28 cellular contexts compared by ENCODE assay signal in genomic region chr14:105776924-105777323, GRCh38.
"Had no signal": no experiment of that assay in that cellular context is flagged by ENCODE, and none has a peak within 500 bp of the region (broad histone marks: within the 10 kb centered on the region; RNA-seq: fewer than 3 reads in every experiment).

No MANE protein-coding gene starts in this region.

- H3K4me3 Mint-ChIP-seq: activated CD8-positive, alpha-beta memory T cell treated with anti-CD3 and anti-CD28 coated beads, Interleukin-2, amount 10 ng/mL, durations not matched to agents 7 days and 5 days; activated CD8-positive, alpha-beta T cell treated with anti-CD3 and anti-CD28 coated beads, Interleukin-2, amount 10 ng/mL, durations not matched to agents 7 days and 5 days; activated naive CD4-positive, alpha-beta T cell treated with anti-CD3 and anti-CD28 coated beads for 36 hours; activated naive CD4-positive, alpha-beta T cell treated with anti-CD3 and anti-CD28 coated beads, Interleukin-2, amount 50 U/mL, for 24 hours; activated naive CD8-positive, alpha-beta T cell treated with anti-CD3 and anti-CD28 coated beads for 36 hours; activated naive CD8-positive, alpha-beta T cell treated with anti-CD3 and anti-CD28 coated beads, Interleukin-2, amount 50 U/mL, for 24 hours; activated T-helper 1 cell treated with anti-CD3 and anti-CD28 coated beads, Interleukin-12 subunit alpha, Interleukin-12 subunit beta, Interleukin-2, Interleukin-4 antibody, amounts not matched to agents 30 ng/mL and 10 ng/mL and 1 ng/mL, durations not matched to agents 14 hours and 24 hours and 36 hours; endodermal cell had no signal

- H3K27me3 ChIP-seq: adrenal gland, body of pancreas had no signal

- ATAC-seq: activated CD8-positive, alpha-beta memory T cell treated with anti-CD3 and anti-CD28 coated beads, Interleukin-2, amount 10 ng/mL, durations not matched to agents 7 days and 5 days; activated CD8-positive, alpha-beta T cell treated with anti-CD3 and anti-CD28 coated beads, Interleukin-2, amount 10 ng/mL, durations not matched to agents 7 days and 5 days; activated naive CD8-positive, alpha-beta T cell treated with anti-CD3 and anti-CD28 coated beads, Interleukin-2, amount 50 U/mL, for 24 hours; body of pancreas; esophagus mucosa had no signal

- H3K27ac Mint-ChIP-seq: activated CD8-positive, alpha-beta memory T cell treated with anti-CD3 and anti-CD28 coated beads, Interleukin-2, amount 10 ng/mL, durations not matched to agents 7 days and 5 days; activated CD8-positive, alpha-beta T cell treated with anti-CD3 and anti-CD28 coated beads, Interleukin-2, amount 10 ng/mL, durations not matched to agents 7 days and 5 days; activated naive CD4-positive, alpha-beta T cell treated with anti-CD3 and anti-CD28 coated beads for 36 hours; activated naive CD8-positive, alpha-beta T cell treated with anti-CD3 and anti-CD28 coated beads for 36 hours; activated naive CD8-positive, alpha-beta T cell treated with anti-CD3 and anti-CD28 coated beads, Interleukin-2, amount 50 U/mL, for 24 hours; activated T-helper 1 cell treated with anti-CD3 and anti-CD28 coated beads, Interleukin-12 subunit alpha, Interleukin-12 subunit beta, Interleukin-2, Interleukin-4 antibody, amounts not matched to agents 30 ng/mL and 10 ng/mL and 1 ng/mL, durations not matched to agents 14 hours and 24 hours and 36 hours; activated T-helper 2 cell treated with anti-CD3 and anti-CD28 coated beads, Interferon-gamma antibody, Interleukin-2, Interleukin-4, amounts not matched to agents 10 μg/mL and 5 μg/mL and 100 μg/mL, durations not matched to agents 14 hours and 24 hours and 36 hours; endodermal cell had no signal

- DNase-seq: activated CD4-positive, alpha-beta T cell treated with anti-CD3 and anti-CD28 coated beads for 1 hour; activated CD4-positive, alpha-beta T cell treated with anti-CD3 and anti-CD28 coated beads for 48 hours; activated CD4-positive, alpha-beta T cell treated with anti-CD3 and anti-CD28 coated beads, Interleukin-2, amount 50 U/mL, for 1 hour; activated CD4-positive, alpha-beta T cell treated with anti-CD3 and anti-CD28 coated beads, Interleukin-2, amount 50 U/mL, for 48 hours; activated CD8-positive, alpha-beta memory T cell treated with anti-CD3 and anti-CD28 coated beads, Interleukin-2, amount 10 ng/mL, durations not matched to agents 7 days and 5 days; activated CD8-positive, alpha-beta memory T cell treated with anti-CD3 and anti-CD28 coated beads, Interleukin-2, amount 50 U/mL, for 4 hours; activated CD8-positive, alpha-beta T cell treated with anti-CD3 and anti-CD28 coated beads, Interleukin-2, amount 10 ng/mL, durations not matched to agents 7 days and 5 days; activated effector memory CD4-positive, alpha-beta T cell treated with anti-CD3 and anti-CD28 coated beads, Interleukin-2, amount 50 U/mL, for 16 hours; activated naive CD4-positive, alpha-beta T cell treated with anti-CD3 and anti-CD28 coated beads for 36 hours; activated naive CD8-positive, alpha-beta T cell treated with anti-CD3 and anti-CD28 coated beads for 36 hours; activated naive CD8-positive, alpha-beta T cell treated with anti-CD3 and anti-CD28 coated beads, Interleukin-2, amount 50 U/mL, for 24 hours; activated T-cell treated with anti-CD3 and anti-CD28 coated beads, Interleukin-2, amount 50 U/mL, for 1 hour; activated T-cell treated with anti-CD3 and anti-CD28 coated beads, Interleukin-2, amount 50 U/mL, for 48 hours; adrenal gland; amygdala; aorta; body of pancreas; caudate nucleus; cortex of kidney; effector memory CD4-positive, alpha-beta T cell; endodermal cell; foreskin fibroblast; head of caudate nucleus; T-helper 2 cell had no signal

- H3K4me1 Mint-ChIP-seq: activated naive CD4-positive, alpha-beta T cell treated with anti-CD3 and anti-CD28 coated beads, Interleukin-2, amount 50 U/mL, for 24 hours; endodermal cell had no signal

- H3K27ac ChIP-seq: adrenal gland, body of pancreas had no signal

- H3K4me1 ChIP-seq: adrenal gland, body of pancreas had no signal

- H3K4me3 ChIP-seq: adrenal gland, body of pancreas had no signal

- H3K36me3 ChIP-seq: adrenal gland had no signal
